In genomic region chr12:106078358-106079025, GRCh38 we compare ENCODE assay signal across 10 cellular contexts.
DNase-seq lines count a peak whose midpoint lies in the region; ATAC-seq and TF ChIP-seq lines count a peak whose summit lies in the region.
"Had no signal": no experiment of that assay in that cellular context is flagged by ENCODE, and none has a peak within 500 bp of the region (broad histone marks: within the 10 kb centered on the region; RNA-seq: fewer than 3 reads in every experiment).

No MANE protein-coding gene starts in this region.

- WGBS in SK-N-SH (ENCODE audit: low lambda C conversion rate), result 77% methylated on average over 9 of the region's 10 CpGs
- no CpG with 5 or more reads among the region's 10 CpGs for WGBS in trophoblast cell (ENCODE audit: extremely low coverage, insufficient coverage, insufficient read length)

- no peak overlapping the region for H3K23ac ChIP-seq in trophoblast cell (ENCODE audit: low read length)

- in situ Hi-C loops in G401 (cut with HindIII; ENCODE audit: low sequenced_read_pairs), result no loop called here

- H3K4me1 ChIP-seq in SK-N-SH (ENCODE audit: control insufficient read depth in 1 of 2, insufficient read depth in 2 of 2, low read depth in 1 of 2, low read length in 1 of 2) (peaks cover 3 to 27% of the 10 kb centered on the region in 2 experiments), trophoblast cell (ENCODE audit: control insufficient read depth in 1 of 2, insufficient read depth in 2 of 2, low read length in 2 of 2) (peaks cover 26 to 48% of the 10 kb centered on the region in 2 experiments), OCI-LY7 (ENCODE audit: insufficient read depth, low read length, poor library complexity, severe bottlenecking) (no peaks in the 10 kb centered on the region)

- H2AFZ ChIP-seq in SK-N-SH (ENCODE audit: low read depth) (no peak overlapping the region), trophoblast cell (ENCODE audit: insufficient read depth, low read length, poor library complexity) (no peak overlapping the region), OCI-LY7 (ENCODE audit: low read length) (no peak overlapping the region)

- no TSS peak for BruUV-seq in OCI-LY7 (replicated peaks; lab: Mats Ljungman, UMichigan)

- no peak overlapping the region; the same call in 1 of the 2 replicates for H3K4me2 ChIP-seq in SK-N-SH
- no peak overlapping the region for H3K4me2 ChIP-seq in trophoblast cell (ENCODE audit: low read length)
- H3K4me2 ChIP-seq in OCI-LY7 (ENCODE audit: low read length), result no peak overlapping the region

- H2BK120ac ChIP-seq in trophoblast cell (ENCODE audit: insufficient read depth, low read length, poor library complexity), result peak overlapping the region; percentile 23

- ATAC-seq in GM19467 (IDR thresholded peaks at IDR 0.05; ENCODE audit: unreplicated experiment) (no peak), GM21515 (IDR thresholded peaks at IDR 0.05; ENCODE audit: unreplicated experiment) (no peak)

- H3K4me3 ChIP-seq in SK-N-SH (ENCODE audit: low read depth in 2 of 2, low read length in 1 of 2) (no peak overlapping the region), fibroblast of pulmonary artery (replicated peaks; ENCODE audit: low read depth, low read length) (no peak overlapping the region), trophoblast cell (ENCODE audit: low read depth, low read length) (no peak overlapping the region), OCI-LY7 (ENCODE audit: low read depth, low read length, poor library complexity, severe bottlenecking) (no peak overlapping the region)
- H3K4me3 ChIP-seq: pancreas had no signal

- CTCF ChIA-PET in SK-N-SH (lab: Yijun Ruan, JAX), result interaction anchor here (2.1 kb wide), 1 partner anchor 58 kb away, joined by 5 read pairs; no protein-coding TSS in a partner anchor
- CTCF ChIA-PET in OCI-LY7 (lab: Charles Lee; ENCODE audit: unreplicated experiment), result no interaction called here

- H2BK5ac ChIP-seq in trophoblast cell (ENCODE audit: low read depth, low read length, poor library complexity), result no peak overlapping the region

- no peak for TF ChIP-seq RAD21 in SK-N-SH (IDR thresholded peaks at IDR 0.05; ENCODE audit: low read length)

- no peak overlapping the region for H4K12ac ChIP-seq in trophoblast cell (ENCODE audit: low read depth, low read length)

- peaks cover 81% of the 10 kb centered on the region for H3K79me2 ChIP-seq in SK-N-SH (ENCODE audit: insufficient read depth)
- H3K79me2 ChIP-seq in trophoblast cell (ENCODE audit: control insufficient read depth, insufficient read depth, low read length, poor library complexity), result peaks cover 11% of the 10 kb centered on the region
- no peaks in the 10 kb centered on the region for H3K79me2 ChIP-seq in OCI-LY7 (ENCODE audit: insufficient read depth, low read depth, low read length)

- H2AK5ac ChIP-seq in trophoblast cell (ENCODE audit: low read length), result no peak overlapping the region

- H4K91ac ChIP-seq in trophoblast cell (ENCODE audit: low read depth, low read length), result no peak overlapping the region

- peak overlapping the region in 1 of 2 experiments; percentile 96; a peak in 3 of 4 replicates for H3K27ac ChIP-seq in SK-N-SH (ENCODE audit: low read depth in 2 of 2, low read length in 1 of 2)
- peak overlapping the region; percentile 4 for H3K27ac ChIP-seq in trophoblast cell (ENCODE audit: low read depth, low read length)
- H3K27ac ChIP-seq in OCI-LY7 (ENCODE audit: low read depth, low read length, poor library complexity, severe bottlenecking), result no peak overlapping the region
- H3K27ac ChIP-seq: pancreas had no signal

- intact Hi-C loops in OCI-LY7 (cut with micrococcal nuclease; ENCODE audit: unreplicated experiment), result no loop called here

- H3K9me3 ChIP-seq in SK-N-SH (no peaks in the 10 kb centered on the region), trophoblast cell (ENCODE audit: insufficient read depth, low read depth, low read length) (no peaks in the 10 kb centered on the region), OCI-LY7 (ENCODE audit: low read length) (no peaks in the 10 kb centered on the region)
- H3K9me3 ChIP-seq: pancreas had no signal

- peaks cover 9 to 40% of the 10 kb centered on the region in 2 experiments for H3K36me3 ChIP-seq in SK-N-SH (replicated peaks in 1 of 2; ENCODE audit: control insufficient read depth in 1 of 2, insufficient read depth in 2 of 2, low read length in 1 of 2)
- H3K36me3 ChIP-seq in trophoblast cell (ENCODE audit: control insufficient read depth in 1 of 2, insufficient read depth in 2 of 2, low read length in 2 of 2), result peaks cover 31 to 61% of the 10 kb centered on the region in 2 experiments
- no peaks in the 10 kb centered on the region for H3K36me3 ChIP-seq in OCI-LY7 (ENCODE audit: insufficient read depth, low read length)
- H3K36me3 ChIP-seq: pancreas had no signal

- POLR2A ChIA-PET in SK-N-SH (lab: Yijun Ruan, JAX), result no interaction called here
- POLR2A ChIA-PET in OCI-LY7 (lab: Charles Lee), result no interaction called here

- DNase-seq in G401 (ENCODE audit: low spot score), result peak; percentile 94
- no peak for DNase-seq in SK-N-SH
- peak; percentile 42 for DNase-seq in fibroblast of pulmonary artery (ENCODE audit: low read depth)
- DNase-seq in trophoblast cell, result no peak
- DNase-seq in stimulated activated CD4-positive, alpha-beta T cell treated with anti-CD3 and anti-CD28 coated beads, Interleukin-2, amount 100 ng/mL, for 24 hours, result no peak
- DNase-seq in OCI-LY7 (ENCODE audit: low spot score), result no peak
- DNase-seq: NCI-H146 had no signal

- H4K8ac ChIP-seq in trophoblast cell (ENCODE audit: low read depth, low read length), result no peak overlapping the region

- H2BK12ac ChIP-seq in trophoblast cell (ENCODE audit: low read length), result peak overlapping the region; percentile 38

- peaks cover 28% of the 10 kb centered on the region for H3F3A ChIP-seq in SK-N-SH (replicated peaks; ENCODE audit: insufficient read depth)

- TF ChIP-seq CTCF in SK-N-SH (IDR thresholded peaks at IDR 0.05), result no peak
- TF ChIP-seq CTCF in fibroblast of pulmonary artery (IDR thresholded peaks at IDR 0.05; ENCODE audit: low read length, missing control alignments), result no peak
- no peak for TF ChIP-seq CTCF in OCI-LY7 (conservative IDR thresholded peaks at IDR 0.05; ENCODE audit: low read length)

- H4K20me1 ChIP-seq in SK-N-SH (ENCODE audit: insufficient read depth) (no peaks in the 10 kb centered on the region; the same call in 1 of the 2 replicates), OCI-LY7 (ENCODE audit: insufficient read depth, low read length) (no peaks in the 10 kb centered on the region)

- no peak overlapping the region for H3K4ac ChIP-seq in trophoblast cell (ENCODE audit: low read depth, low read length)

- peak overlapping the region; percentile 28 for H3K18ac ChIP-seq in trophoblast cell (ENCODE audit: low read length)

- peaks cover 42% of the 10 kb centered on the region for H3K79me1 ChIP-seq in trophoblast cell (ENCODE audit: low read length)

- H3K9me2 ChIP-seq in SK-N-SH (no peaks in the 10 kb centered on the region), OCI-LY7 (ENCODE audit: insufficient read depth, low read length) (no peaks in the 10 kb centered on the region)

- H3K9ac ChIP-seq in SK-N-SH, result no peak overlapping the region; the same call in 1 of the 2 replicates
- H3K9ac ChIP-seq in trophoblast cell (ENCODE audit: low read length), result no peak overlapping the region

- H3K14ac ChIP-seq in trophoblast cell (ENCODE audit: low read length), result no peak overlapping the region

- no peaks in the 10 kb centered on the region for H3K27me3 ChIP-seq in SK-N-SH (ENCODE audit: insufficient read depth)
- no peaks in the 10 kb centered on the region for H3K27me3 ChIP-seq in trophoblast cell (ENCODE audit: insufficient read depth, low read length)
- H3K27me3 ChIP-seq: pancreas had no signal

- peak in 1 of 2 experiments; percentile 81; a peak in 2 of 4 replicates for TF ChIP-seq EP300 in SK-N-SH (IDR thresholded peaks at IDR 0.05; ENCODE audit: borderline replicate concordance in 1 of 2, low read depth in 1 of 2, low read length in 1 of 2)

TF ChIP-seq in SK-N-SH, 30 proteins besides CTCF, POLR2A, EP300 and RAD21 (continues in another document):
- TF ChIP-seq JUND (IDR thresholded peaks at IDR 0.05), result peak; percentile 71
- no peak for TF ChIP-seq REST (IDR thresholded peaks at IDR 0.05; ENCODE audit: low read depth, low read length)
- TF ChIP-seq TEAD4 (IDR thresholded peaks at IDR 0.05; ENCODE audit: borderline replicate concordance, insufficient read depth), result no peak
- no peak for TF ChIP-seq USF1 (IDR thresholded peaks at IDR 0.05; ENCODE audit: borderline replicate concordance, low read depth)
- TF ChIP-seq NRF1 (IDR thresholded peaks at IDR 0.05; ENCODE audit: low read depth, low read length), result no peak
- no peak for TF ChIP-seq FOXM1 (IDR thresholded peaks at IDR 0.05; ENCODE audit: low read depth)
- TF ChIP-seq GABPA (IDR thresholded peaks at IDR 0.05; ENCODE audit: low read depth), result no peak

Comparison
In these comparisons a context has a peak if more than half of its experiments do, and no peak if none do; other contexts are left out.
1. DNase-seq: peak in G401 (single experiment) and fibroblast of pulmonary artery (single experiment); none in SK-N-SH (single experiment), trophoblast cell (0 of 2), stimulated activated CD4-positive, alpha-beta T cell treated with anti-CD3 and anti-CD28 coated beads, Interleukin-2, amount 100 ng/mL, for 24 hours (0 of 2) and OCI-LY7 (single experiment).